18 cellular contexts compared by ENCODE assay signal in the genomic region with DNA sequence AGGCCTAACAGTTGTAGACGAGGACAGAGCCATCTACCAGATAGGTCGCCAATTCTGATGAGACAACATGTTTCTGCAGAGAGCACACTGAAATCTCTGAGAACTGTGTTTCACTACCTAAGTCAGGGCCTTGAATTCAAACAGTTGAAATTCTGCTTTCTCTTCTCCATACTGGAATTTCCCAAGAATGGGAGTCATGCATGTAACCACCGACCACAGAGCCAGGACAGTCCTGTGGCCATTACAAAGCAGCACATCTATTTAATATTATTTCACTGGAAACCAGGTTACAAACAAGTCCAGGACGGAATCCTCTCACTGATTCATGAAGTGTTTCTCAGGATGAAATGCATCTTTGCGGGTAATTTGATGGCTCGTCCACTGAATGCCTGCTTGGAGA.
DNase-seq lines count a peak whose midpoint lies in the region; ATAC-seq, FAIRE-seq and TF ChIP-seq lines count a peak whose summit lies in the region.
"Had no signal": no experiment of that assay in that cellular context is flagged by ENCODE, and none has a peak within 500 bp of the region (broad histone marks: within the 10 kb centered on the region; RNA-seq: fewer than 3 reads in every experiment).

No MANE protein-coding gene starts in this region.

- no peak overlapping the region for H3K18ac ChIP-seq in neuronal stem cell (ENCODE audit: low read length)

- no peak for FAIRE-seq in astrocyte (lab: Jason Lieb, UNC)

- H2AK5ac ChIP-seq in neuronal stem cell (ENCODE audit: low read depth, low read length): no peak overlapping the region

- H4K20me1 ChIP-seq in GM23248 (ENCODE audit: insufficient read depth): no peaks in the 10 kb centered on the region
- H4K20me1 ChIP-seq in astrocyte (ENCODE audit: insufficient read depth, low read length): no peaks in the 10 kb centered on the region

- H3K9me3 ChIP-seq in GM23248 (ENCODE audit: low read depth): no peaks in the 10 kb centered on the region
- H3K9me3 ChIP-seq in astrocyte (ENCODE audit: insufficient read depth, low read depth, low read length): no peaks in the 10 kb centered on the region
- H3K9me3 ChIP-seq in neuronal stem cell (replicated peaks in 1 of 2; ENCODE audit: control insufficient read depth in 2 of 2, insufficient read depth in 1 of 2, low read depth in 1 of 2, low read length in 2 of 2): no peaks in the 10 kb centered on the region

- H2AFZ ChIP-seq in GM23248: no peak overlapping the region
- peak overlapping the region; percentile 48 for H2AFZ ChIP-seq in astrocyte (ENCODE audit: low read depth, low read length)
- no peak overlapping the region for H2AFZ ChIP-seq in neuronal stem cell (ENCODE audit: low read length)

- no peak for TF ChIP-seq CTCF in astrocyte (IDR thresholded peaks at IDR 0.05; ENCODE audit: insufficient read depth, low read depth, low read length)

- peaks cover 28% of the 10 kb centered on the region for H3F3A ChIP-seq in GM23248 (ENCODE audit: insufficient read depth)

- in situ Hi-C loops in GM23248 (cut with MboI): no loop called here

- DNase-seq in AG08395 (ENCODE audit: low spot score): peak; percentile 28
- peak; percentile 25 for DNase-seq in GM23248
- peak; percentile 76 for DNase-seq in astrocyte (ENCODE audit: low read depth)
- peak; percentile 63 for DNase-seq in kidney glomerular epithelial cell (lab: John Stamatoyannopoulos, UW)
- DNase-seq in neuronal stem cell (ENCODE audit: low spot score): no peak
- DNase-seq in stimulated activated CD8-positive, alpha-beta memory T cell treated with anti-CD3 and anti-CD28 coated beads, Interleukin-4, amount 100 ng/mL, for 48 hours: no peak
- no peak for DNase-seq in SKM-1 treated with dmso at 0.1 percent for 144 hours (lab: John Stamatoyannopoulos, UW; ENCODE audit: unreplicated experiment)
- DNase-seq: AML-193; Calu3; CD4-positive, CD25-positive, alpha-beta regulatory T cell; GDM1; H9; NCI-H1105; NCI-H1694 treated with DMSO at 0.1 percent for 48 hours; NCI-H345; NCI-H526 treated with DMSO at 0.1 percent for 48 hours had no signal

- no peak overlapping the region for H3K14ac ChIP-seq in neuronal stem cell (ENCODE audit: low read length)

- no peak overlapping the region for H2BK5ac ChIP-seq in neuronal stem cell (ENCODE audit: low read length)

- no peaks in the 10 kb centered on the region for H3K9me2 ChIP-seq in GM23248 (ENCODE audit: insufficient read depth)

- H3K79me1 ChIP-seq in neuronal stem cell (ENCODE audit: low read depth, low read length): no peaks in the 10 kb centered on the region

- peaks cover 2% of the 10 kb centered on the region for H3K36me3 Mint-ChIP-seq in astrocyte (ENCODE audit: low read depth, unreplicated experiment)
- H3K36me3 Mint-ChIP-seq: CD4-positive, CD25-positive, alpha-beta regulatory T cell had no signal

- H3K9ac ChIP-seq in GM23248 (no peak overlapping the region), astrocyte (ENCODE audit: low read length) (no peak overlapping the region), neuronal stem cell (ENCODE audit: low read depth, low read length, poor library complexity) (no peak overlapping the region)

- 90 to 93% methylated on average over 6 of the region's 6 CpGs for WGBS in GM23248 (ENCODE audit: low coverage in 1 of 2, low lambda C conversion rate in 2 of 2, missing lambda C conversion rate in 2 of 2), 2 experiments
- WGBS in neuronal stem cell (ENCODE audit: extremely low coverage in 2 of 2, insufficient read length in 2 of 2, insufficient replicate concordance in 1 of 2), 2 donors: no CpG with 5 or more reads among the region's 6 CpGs

- H3K27ac ChIP-seq in GM23248 (no peak overlapping the region), astrocyte (ENCODE audit: low read depth, low read length) (no peak overlapping the region), neuronal stem cell (replicated peaks; ENCODE audit: low read length) (no peak overlapping the region)

- H3K4me1 Mint-ChIP-seq in astrocyte (ENCODE audit: low read depth, unreplicated experiment): peaks cover 21% of the 10 kb centered on the region

- H3K27ac Mint-ChIP-seq in astrocyte (ENCODE audit: unreplicated experiment): no peak overlapping the region
- H3K27ac Mint-ChIP-seq: H9, IgD-negative memory B cell had no signal

- H3K4ac ChIP-seq in neuronal stem cell (ENCODE audit: low read length): no peak overlapping the region

- H3K27me3 ChIP-seq in GM23248 (replicated peaks; ENCODE audit: insufficient read depth) (no peaks in the 10 kb centered on the region), astrocyte (ENCODE audit: insufficient read depth, low read length) (no peaks in the 10 kb centered on the region), neuronal stem cell (ENCODE audit: control insufficient read depth in 3 of 3, insufficient read depth in 3 of 3, low read depth in 1 of 3, low read length in 3 of 3) (no peaks in the 10 kb centered on the region)

- no peak overlapping the region for H3K4me2 ChIP-seq in GM23248 (ENCODE audit: unreplicated experiment)
- no peak overlapping the region for H3K4me2 ChIP-seq in astrocyte (ENCODE audit: low read length)
- no peak overlapping the region for H3K4me2 ChIP-seq in neuronal stem cell (ENCODE audit: insufficient read depth, low read length, poor library complexity, severe bottlenecking)

- H3K4me1 ChIP-seq in GM23248 (ENCODE audit: insufficient read depth): peaks cover 21% of the 10 kb centered on the region
- peaks cover 21% of the 10 kb centered on the region for H3K4me1 ChIP-seq in astrocyte (ENCODE audit: insufficient read depth, low read length)
- H3K4me1 ChIP-seq in neuronal stem cell (ENCODE audit: control insufficient read depth in 2 of 2, insufficient read depth in 1 of 2, low read depth in 1 of 2, low read length in 2 of 2): no peaks in the 10 kb centered on the region

- H2BK120ac ChIP-seq in neuronal stem cell (ENCODE audit: low read depth, low read length): no peak overlapping the region

- H2BK15ac ChIP-seq in neuronal stem cell (ENCODE audit: low read length): no peak overlapping the region

- no peak overlapping the region for H4K8ac ChIP-seq in neuronal stem cell (ENCODE audit: low read depth, low read length)

- H2BK12ac ChIP-seq in neuronal stem cell (ENCODE audit: low read length): no peak overlapping the region

- H3K4me3 Mint-ChIP-seq in astrocyte (ENCODE audit: unreplicated experiment): no peak overlapping the region
- H3K4me3 Mint-ChIP-seq: CD4-positive, CD25-positive, alpha-beta regulatory T cell; H9 had no signal

- H3K4me3 ChIP-seq in GM23248: no peak overlapping the region
- H3K4me3 ChIP-seq in astrocyte (ENCODE audit: insufficient read depth, low read depth, low read length): no peak overlapping the region
- H3K4me3 ChIP-seq in neuronal stem cell (ENCODE audit: low read length in 2 of 2): no peak overlapping the region

- H3K27me3 Mint-ChIP-seq in astrocyte (ENCODE audit: low read depth, unreplicated experiment): no peaks in the 10 kb centered on the region

- no peak overlapping the region for H3K23ac ChIP-seq in neuronal stem cell (ENCODE audit: low read depth, low read length, poor library complexity)

- H4K91ac ChIP-seq in neuronal stem cell (ENCODE audit: low read depth, low read length, poor library complexity): no peak overlapping the region

- peaks cover 3% of the 10 kb centered on the region for H3K9me3 Mint-ChIP-seq in astrocyte (ENCODE audit: unreplicated experiment)

- no peak for ATAC-seq in GM21447 (IDR thresholded peaks at IDR 0.05; ENCODE audit: unreplicated experiment)

- H3K79me2 ChIP-seq in GM23248 (ENCODE audit: insufficient read depth) (no peaks in the 10 kb centered on the region), astrocyte (ENCODE audit: insufficient read depth, low read length) (no peaks in the 10 kb centered on the region)

- H3K36me3 ChIP-seq in GM23248 (ENCODE audit: low read depth) (no peaks in the 10 kb centered on the region), astrocyte (ENCODE audit: insufficient read depth, low read length) (no peaks in the 10 kb centered on the region), neuronal stem cell (replicated peaks in 1 of 2; ENCODE audit: control insufficient read depth in 2 of 2, insufficient read depth in 2 of 2, low read length in 2 of 2) (no peaks in the 10 kb centered on the region)

Comparison
In these comparisons a context has a peak if more than half of its experiments do, and no peak if none do; other contexts are left out.
1. DNase-seq: peak in AG08395 (single experiment), GM23248 (single experiment), astrocyte (single experiment) and kidney glomerular epithelial cell (single experiment); none in neuronal stem cell (single experiment), stimulated activated CD8-positive, alpha-beta memory T cell treated with anti-CD3 and anti-CD28 coated beads, Interleukin-4, amount 100 ng/mL, for 48 hours (single experiment) and SKM-1 treated with dmso at 0.1 percent for 144 hours (single experiment).